Comparison of ENCODE assay signal across 8 cellular contexts in genomic region chr1:152048641-152048970, GRCh38. TPM values are rescaled to one million over a fixed set of nuclear protein-coding genes. Genes with fewer than 3 reads are reported as not detected.
DNase-seq lines count a peak whose midpoint lies in the region; ATAC-seq and TF ChIP-seq lines count a peak whose summit lies in the region.

No MANE protein-coding gene starts in this region.

- no peaks in the 10 kb centered on the region for H3K36me3 Mint-ChIP-seq in neural progenitor cell

- no peaks in the 10 kb centered on the region for H3K9me3 Mint-ChIP-seq in neural progenitor cell

- peak overlapping the region; percentile 95 for H2AFZ ChIP-seq in neural progenitor cell (replicated peaks)

- peak overlapping the region; percentile 74 for H3K4me3 Mint-ChIP-seq in neural progenitor cell

- intact Hi-C loops in dorsolateral prefrontal cortex (cut with DNase I) (no loop called here), mucosa of descending colon (cut with DNase I, micrococcal nuclease) (no loop called here)

- ATAC-seq in HG03565 (IDR thresholded peaks at IDR 0.05; ENCODE audit: unreplicated experiment) (no peak), mucosa of descending colon (no peak)

- no peaks in the 10 kb centered on the region for H3K79me2 ChIP-seq in neural progenitor cell (ENCODE audit: low read depth)

- TF ChIP-seq CTCF in AG10803 (conservative IDR thresholded peaks at IDR 0.05; ENCODE audit: low read length) (no peak), LNCaP clone FGC (IDR thresholded peaks at IDR 0.05; ENCODE audit: control insufficient read depth, extremely low read depth, insufficient read depth) (no peak), dorsolateral prefrontal cortex (IDR thresholded peaks at IDR 0.05 in 54 of 56, conservative IDR thresholded peaks at IDR 0.05 in 2 of 56; ENCODE audit: low read depth in 1 of 56, partially characterized antibody in 56 of 56) (no peak), neural progenitor cell (IDR thresholded peaks at IDR 0.05) (no peak), mucosa of descending colon (IDR thresholded peaks at IDR 0.05) (no peak)

- H3F3A ChIP-seq in neural progenitor cell (ENCODE audit: low read depth) = peaks cover 7% of the 10 kb centered on the region

- peaks cover 17% of the 10 kb centered on the region for H3K4me1 Mint-ChIP-seq in neural progenitor cell

- peaks cover 14% of the 10 kb centered on the region for H3K27me3 Mint-ChIP-seq in neural progenitor cell (ENCODE audit: insufficient read depth, low read depth)

- no peaks in the 10 kb centered on the region for H4K20me1 ChIP-seq in neural progenitor cell (ENCODE audit: low read depth)

- H3K4me3 ChIP-seq in AG10803 (ENCODE audit: low read length) (peak overlapping the region; percentile 28; the same call in 1 of the 2 replicates), LNCaP clone FGC (ENCODE audit: low read depth, low read length) (peak overlapping the region; percentile 30), dorsolateral prefrontal cortex (peak overlapping the region in 4 of 59 donors; percentile 13 to 38 (median 18)), neural progenitor cell (peak overlapping the region; percentile 24), mucosa of descending colon (no peak overlapping the region)

- H3K9ac ChIP-seq in neural progenitor cell = no peak overlapping the region

- peak overlapping the region in 45 of 59 donors; percentile 6 to 90 (median 69) for H3K27ac ChIP-seq in dorsolateral prefrontal cortex
- H3K27ac ChIP-seq in neural progenitor cell = no peak overlapping the region

- H3K36me3 ChIP-seq in neural progenitor cell = no peaks in the 10 kb centered on the region
- peaks cover 6% of the 10 kb centered on the region for H3K36me3 ChIP-seq in mucosa of descending colon (ENCODE audit: low read depth)

- H3K4me1 ChIP-seq in neural progenitor cell = peaks cover 13% of the 10 kb centered on the region
- peaks cover 18% of the 10 kb centered on the region for H3K4me1 ChIP-seq in mucosa of descending colon (ENCODE audit: low read depth)

- no peaks in the 10 kb centered on the region for H3K9me3 ChIP-seq in neural progenitor cell (ENCODE audit: low read depth)
- H3K9me3 ChIP-seq in mucosa of descending colon = no peaks in the 10 kb centered on the region

- DNase-seq in AG10803 (ENCODE audit: low read depth) (no peak), LNCaP clone FGC (ENCODE audit: low read depth) (no peak), dorsolateral prefrontal cortex (no peak), neural progenitor cell (ENCODE audit: low spot score) (peak; percentile 18), mucosa of descending colon (no peak), NCI-H2227 (lab: John Stamatoyannopoulos, UW; ENCODE audit: unreplicated experiment) (no peak)
- no peak for DNase-seq in stimulated activated CD4-positive, alpha-beta T cell treated with anti-CD3 and anti-CD28 coated beads, Interleukin-4, amount 100 ng/mL, for 1 hour

- H3K4me2 ChIP-seq in neural progenitor cell = peak overlapping the region; percentile 62

- H3K27me3 ChIP-seq in dorsolateral prefrontal cortex = peaks cover 0 to 29% (median 0%) of the 10 kb centered on the region in 45 donors
- peaks cover 10% of the 10 kb centered on the region for H3K27me3 ChIP-seq in neural progenitor cell

- peak overlapping the region; percentile 95 for H3K27ac Mint-ChIP-seq in neural progenitor cell

RNA-seq across cellular contexts. Expression of gene S100A11, which starts 11.8 kb away (rescaled TPM):
- total RNA-seq in dorsolateral prefrontal cortex = 100 to 1,000 TPM in 2 of 120 experiments, 10 to 100 TPM in 110, 1 to 10 TPM in 8; 7.0 to 134 (median 22.1) TPM
- 4.4 and 5.4 TPM in 2 replicates for total RNA-seq in neural progenitor cell (ENCODE audit: low replicate concordance)
- total RNA-seq in mucosa of descending colon = 100 to 1,000 TPM in 1 of 3 donors, 10 to 100 TPM in 2; 88.8 to 230 (median 93.8) TPM

RNA-seq across cellular contexts. Expression of gene TCHHL1, which starts 40.3 kb away (rescaled TPM):
- total RNA-seq in dorsolateral prefrontal cortex = not detected
- not detected in 2 replicates for total RNA-seq in neural progenitor cell (ENCODE audit: low replicate concordance)
- not detected for total RNA-seq in mucosa of descending colon

RNA-seq across cellular contexts. Expression of gene S100A10, which starts 54.9 kb away (rescaled TPM):
- 100 to 1,000 TPM in 2 of 120 experiments, 10 to 100 TPM in 118; 11.5 to 123 (median 26.9) TPM for total RNA-seq in dorsolateral prefrontal cortex
- total RNA-seq in neural progenitor cell (ENCODE audit: low replicate concordance) = 0.54 and 1.1 TPM in 2 replicates
- total RNA-seq in mucosa of descending colon = 1,000 to 10,000 TPM in 2 of 3 donors, 100 to 1,000 TPM in 1; 540 to 1,335 (median 1,083) TPM
